Comparison of ENCODE assay signal across 11 cellular contexts in genomic region chr6:82022614-82023102, GRCh38.
DNase-seq lines count a peak whose midpoint lies in the region; TF ChIP-seq lines count a peak whose summit lies in the region.
"Had no signal": no experiment of that assay in that cellular context is flagged by ENCODE, and none has a peak within 500 bp of the region (broad histone marks: within the 10 kb centered on the region; RNA-seq: fewer than 3 reads in every experiment).

No MANE protein-coding gene starts in this region.

- H3K4me3 ChIP-seq in SJSA1 (no peak overlapping the region), fibroblast of lung (replicated peaks in 1 of 4; ENCODE audit: control extremely low read depth in 1 of 4, insufficient read depth in 1 of 4, low read depth in 3 of 4, low read length in 4 of 4) (no peak overlapping the region), neuronal stem cell (ENCODE audit: low read length in 2 of 2) (no peak overlapping the region), colonic mucosa (no peak overlapping the region)

- intact Hi-C loops in posterior vena cava (cut with DNase I), result no loop called here
- intact Hi-C loops in colonic mucosa (cut with DNase I), result no loop called here

- DNase-seq in ELF-1 (ENCODE audit: low read depth, low spot score) (peak; percentile 12), SJSA1 (ENCODE audit: low read depth in 1 of 2, low spot score in 2 of 2) (peak in 1 of 2 experiments; percentile 73), fibroblast of lung (ENCODE audit: low read depth in 2 of 2) (peak; percentile 72 to 84), neuronal stem cell (ENCODE audit: low spot score) (no peak), HuH-7.5 (ENCODE audit: low spot score) (no peak), NCI-H345 treated with DMSO at 0.1 percent for 48 hours (lab: John Stamatoyannopoulos, UW; ENCODE audit: unreplicated experiment) (no peak), posterior vena cava (ENCODE audit: low spot score) (no peak), colonic mucosa (no peak)
- DNase-seq: activated CD4-positive, CD25-positive, alpha-beta regulatory T cell treated with anti-CD3 and anti-CD28 coated beads, Interleukin-2, amount 50 U/mL, for 72 hours; activated naive CD4-positive, alpha-beta T cell treated with Interleukin-2 at 50 U/mL for 16 hours; NCI-H774 had no signal

- no CpG with 5 or more reads among the region's 2 CpGs for WGBS in neuronal stem cell (ENCODE audit: extremely low coverage in 2 of 2, insufficient read length in 2 of 2, insufficient replicate concordance in 1 of 2), 2 donors

- H3K4me1 ChIP-seq in SJSA1 (replicated peaks) (peaks cover 16% of the 10 kb centered on the region), fibroblast of lung (ENCODE audit: control insufficient read depth, extremely low read depth, insufficient read depth, low read length) (peaks cover 12% of the 10 kb centered on the region), neuronal stem cell (ENCODE audit: control insufficient read depth in 2 of 2, insufficient read depth in 1 of 2, low read depth in 1 of 2, low read length in 2 of 2) (no peaks in the 10 kb centered on the region), colonic mucosa (no peaks in the 10 kb centered on the region)

- no peak overlapping the region for H3K14ac ChIP-seq in neuronal stem cell (ENCODE audit: low read length)

- no peak overlapping the region for H2BK15ac ChIP-seq in neuronal stem cell (ENCODE audit: low read length)

- H3K4me2 ChIP-seq in fibroblast of lung (ENCODE audit: extremely low read depth, insufficient read depth, low read length) (peak overlapping the region; percentile 25), neuronal stem cell (ENCODE audit: insufficient read depth, low read length, poor library complexity, severe bottlenecking) (no peak overlapping the region)

- no peak overlapping the region for H2AK5ac ChIP-seq in neuronal stem cell (ENCODE audit: low read depth, low read length)

- H3K27me3 ChIP-seq in SJSA1 (replicated peaks) (no peaks in the 10 kb centered on the region), fibroblast of lung (ENCODE audit: control insufficient read depth, insufficient read depth, low read length) (no peaks in the 10 kb centered on the region), neuronal stem cell (ENCODE audit: control insufficient read depth in 3 of 3, insufficient read depth in 3 of 3, low read depth in 1 of 3, low read length in 3 of 3) (no peaks in the 10 kb centered on the region), colonic mucosa (no peaks in the 10 kb centered on the region)

- TF ChIP-seq CTCF in fibroblast of lung (conservative IDR thresholded peaks at IDR 0.05 in 1 of 2, IDR thresholded peaks at IDR 0.05 in 1 of 2; ENCODE audit: low read depth in 1 of 2, low read length in 2 of 2) (no peak), colonic mucosa (IDR thresholded peaks at IDR 0.05) (no peak)

- H3K79me2 ChIP-seq in fibroblast of lung (ENCODE audit: control insufficient read depth, insufficient read depth, low read length), result no peaks in the 10 kb centered on the region

- H4K20me1 ChIP-seq in fibroblast of lung (ENCODE audit: control insufficient read depth, extremely low read depth, insufficient read depth, low read length), result no peaks in the 10 kb centered on the region

- H2BK5ac ChIP-seq in neuronal stem cell (ENCODE audit: low read length), result no peak overlapping the region

- no peak overlapping the region for H4K8ac ChIP-seq in neuronal stem cell (ENCODE audit: low read depth, low read length)

- H3K36me3 ChIP-seq in SJSA1 (no peaks in the 10 kb centered on the region), fibroblast of lung (ENCODE audit: control insufficient read depth, insufficient read depth, low read length) (no peaks in the 10 kb centered on the region), neuronal stem cell (replicated peaks in 1 of 2; ENCODE audit: control insufficient read depth in 2 of 2, insufficient read depth in 2 of 2, low read length in 2 of 2) (no peaks in the 10 kb centered on the region), colonic mucosa (no peaks in the 10 kb centered on the region)

- no peak overlapping the region for H4K91ac ChIP-seq in neuronal stem cell (ENCODE audit: low read depth, low read length, poor library complexity)

- no peak overlapping the region for H3K18ac ChIP-seq in neuronal stem cell (ENCODE audit: low read length)

- no peak overlapping the region for H3K4ac ChIP-seq in neuronal stem cell (ENCODE audit: low read length)

- H2BK120ac ChIP-seq in neuronal stem cell (ENCODE audit: low read depth, low read length), result no peak overlapping the region

- no peak overlapping the region for H2BK12ac ChIP-seq in neuronal stem cell (ENCODE audit: low read length)

- no peak overlapping the region for H3K23ac ChIP-seq in neuronal stem cell (ENCODE audit: low read depth, low read length, poor library complexity)

- H3K79me1 ChIP-seq in neuronal stem cell (ENCODE audit: low read depth, low read length), result no peaks in the 10 kb centered on the region

- no peak overlapping the region for H2AFZ ChIP-seq in fibroblast of lung (ENCODE audit: low read length)
- H2AFZ ChIP-seq in neuronal stem cell (ENCODE audit: low read length), result peak overlapping the region; percentile 15

- H3K9me3 ChIP-seq in SJSA1 (replicated peaks) (no peaks in the 10 kb centered on the region), fibroblast of lung (ENCODE audit: control insufficient read depth, insufficient read depth, low read depth, low read length) (no peaks in the 10 kb centered on the region), neuronal stem cell (replicated peaks in 1 of 2; ENCODE audit: control insufficient read depth in 2 of 2, insufficient read depth in 1 of 2, low read depth in 1 of 2, low read length in 2 of 2) (no peaks in the 10 kb centered on the region), colonic mucosa (no peaks in the 10 kb centered on the region)

- H3K27ac ChIP-seq in SJSA1 (peak overlapping the region; percentile 58), fibroblast of lung (ENCODE audit: insufficient read depth, low read length) (no peak overlapping the region), neuronal stem cell (replicated peaks; ENCODE audit: low read length) (no peak overlapping the region), colonic mucosa (no peak overlapping the region)

- H3K9ac ChIP-seq in fibroblast of lung (ENCODE audit: insufficient read depth, low read length) (no peak overlapping the region), neuronal stem cell (ENCODE audit: low read depth, low read length, poor library complexity) (no peak overlapping the region), colonic mucosa (ENCODE audit: low read depth in 2 of 2, low read length in 2 of 2) (no peak overlapping the region)

Comparison
In these comparisons a context has a peak if more than half of its experiments do, and no peak if none do; other contexts are left out.
1. DNase-seq: peak in ELF-1 (single experiment) and fibroblast of lung (2 of 2); none in neuronal stem cell (single experiment), HuH-7.5 (single experiment), NCI-H345 treated with DMSO at 0.1 percent for 48 hours (single experiment), posterior vena cava (single experiment) and colonic mucosa (single experiment).